ENCODE assay signal across 1 cellular context in genomic region chr7:155648752-155649339, GRCh38.
TF ChIP-seq lines count a peak whose summit lies in the region.

No MANE protein-coding gene starts in this region.

TF ChIP-seq in K562, 482 proteins besides CTCF, POLR2A, EP300 and RAD21 (continued from another document and continues in another):
- TF ChIP-seq PKNOX1 (IDR thresholded peaks at IDR 0.05) (peak; percentile 34; the same call in 1 of the 2 replicates), NFE2L1 (tag; IDR thresholded peaks at IDR 0.05; ENCODE audit: borderline replicate concordance, low read depth) (no peak), ZNF217 (CRISPR knock-in tag; IDR thresholded peaks at IDR 0.05) (no peak), NFXL1 (CRISPR knock-in tag; IDR thresholded peaks at IDR 0.05) (no peak), SMARCA4 (IDR thresholded peaks at IDR 0.05) (no peak), ZZZ3 (IDR thresholded peaks at IDR 0.05) (no peak), ZNF3 (CRISPR knock-in tag; IDR thresholded peaks at IDR 0.05) (no peak), PBX2 (CRISPR knock-in tag; IDR thresholded peaks at IDR 0.05; ENCODE audit: low read depth) (no peak), PBX2 (tag; conservative IDR thresholded peaks at IDR 0.05; ENCODE audit: low read depth) (0 out of 2 replicates have a peak, but pooled peaks have one; percentile 17), ZBTB33 (CRISPR knock-in tag; IDR thresholded peaks at IDR 0.05) (no peak), RBM22 (IDR thresholded peaks at IDR 0.05; ENCODE audit: low read depth, low read length, poor library complexity, severe bottlenecking) (no peak), CC2D1A (IDR thresholded peaks at IDR 0.05) (no peak), TAF9B (IDR thresholded peaks at IDR 0.05; ENCODE audit: partially characterized antibody) (no peak), FOXP4 (CRISPR knock-in tag; IDR thresholded peaks at IDR 0.05; ENCODE audit: borderline replicate concordance) (no peak), ZNF384 (IDR thresholded peaks at IDR 0.05; ENCODE audit: low read depth, low read length) (no peak), LCOR (CRISPR knock-in tag; IDR thresholded peaks at IDR 0.05) (no peak), ZNF766 (CRISPR knock-in tag; conservative IDR thresholded peaks at IDR 0.05) (no peak; the same call in 1 of the 2 replicates), STAT5A (IDR thresholded peaks at IDR 0.05; ENCODE audit: borderline replicate concordance, low read length) (no peak), CHAMP1 (IDR thresholded peaks at IDR 0.05) (peak; percentile 79), NFRKB (IDR thresholded peaks at IDR 0.05; ENCODE audit: low read depth) (no peak), PHB (CRISPR knock-in tag; IDR thresholded peaks at IDR 0.05) (no peak), CCNT2 (IDR thresholded peaks at IDR 0.05; ENCODE audit: borderline replicate concordance, extremely low read depth, insufficient read length, low read depth, low read length) (no peak), ELK1 (CRISPR knock-in tag; IDR thresholded peaks at IDR 0.05) (no peak), TSC22D4 (tag; IDR thresholded peaks at IDR 0.05) (no peak), ZNF586 (CRISPR knock-in tag; conservative IDR thresholded peaks at IDR 0.05) (no peak), ZNF134 (CRISPR knock-in tag; conservative IDR thresholded peaks at IDR 0.05) (no peak), ZNF324 (CRISPR knock-in tag; IDR thresholded peaks at IDR 0.05) (no peak), HMG20B (CRISPR knock-in tag; IDR thresholded peaks at IDR 0.05) (no peak), ZNF57 (CRISPR knock-in tag; IDR thresholded peaks at IDR 0.05) (no peak), CHD7 (IDR thresholded peaks at IDR 0.05; ENCODE audit: low read depth, low read length) (no peak), NKRF (IDR thresholded peaks at IDR 0.05; ENCODE audit: borderline replicate concordance) (no peak), ZNF24 (IDR thresholded peaks at IDR 0.05) (no peak), GTF2F1 (IDR thresholded peaks at IDR 0.05; ENCODE audit: low read depth, low read length) (no peak)
